ENCODE assay signal across 19 cellular contexts in genomic region chr16:55488306-55488705, GRCh38. TPM values are rescaled to one million over a fixed set of nuclear protein-coding genes. Genes with fewer than 3 reads are reported as not detected.
DNase-seq lines count a peak whose midpoint lies in the region; ATAC-seq and TF ChIP-seq lines count a peak whose summit lies in the region.
"Had no signal": no experiment of that assay in that cellular context is flagged by ENCODE, and none has a peak within 500 bp of the region (broad histone marks: within the 10 kb centered on the region; RNA-seq: fewer than 3 reads in every experiment).

No MANE protein-coding gene starts in this region.

- no peaks in the 10 kb centered on the region for H3K27me3 ChIP-seq in ascending aorta
- H3K27me3 ChIP-seq in suprapubic skin: no peaks in the 10 kb centered on the region
- H3K27me3 ChIP-seq in effector memory CD4-positive, alpha-beta T cell (replicated peaks; ENCODE audit: control insufficient read depth, insufficient read depth, low read length, poor library complexity, severe bottlenecking): no peaks in the 10 kb centered on the region
- H3K27me3 ChIP-seq: ovary, sigmoid colon had no signal

- WGBS in suprapubic skin: 60% methylated on average over 5 of the region's 12 CpGs

- DNase-seq in HFFc6 (no peak), ascending aorta (ENCODE audit: low spot score in 2 of 2) (peak in 1 of 2 donors; percentile 62), kidney glomerular epithelial cell (lab: John Stamatoyannopoulos, UW) (peak; percentile 70), suprapubic skin (ENCODE audit: low spot score in 2 of 2) (peak; percentile 63 to 71), DMS153 treated with DMSO at 0.1 percent for 48 hours (lab: John Stamatoyannopoulos, UW; ENCODE audit: unreplicated experiment) (no peak)
- DNase-seq in effector memory CD4-positive, alpha-beta T cell: no peak
- DNase-seq: activated naive CD4-positive, alpha-beta T cell treated with anti-CD3 and anti-CD28 coated beads, Interleukin-2, amount 50 U/mL, for 16 hours; lower lobe of right lung; NCI-H2107; NCI-H524; ovary; stimulated activated CD4-positive, alpha-beta T cell treated with anti-CD3 and anti-CD28 coated beads, Interleukin-1b, Interleukin-23, amount 100 ng/mL, for 48 hours; T1000; trophoblast cell had no signal

- no peak for TF ChIP-seq CTCF in HFFc6 (IDR thresholded peaks at IDR 0.05)
- no peak for TF ChIP-seq CTCF in ascending aorta (IDR thresholded peaks at IDR 0.05)
- TF ChIP-seq CTCF in suprapubic skin (IDR thresholded peaks at IDR 0.05): no peak

- intact Hi-C loops in ascending aorta (cut with DNase I): no loop called here

- no peak for TF ChIP-seq EP300 in suprapubic skin (IDR thresholded peaks at IDR 0.05)

- H3K36me3 Mint-ChIP-seq in HFFc6 (ENCODE audit: low read depth): peaks cover 72% of the 10 kb centered on the region

- H3K36me3 ChIP-seq in ascending aorta (peaks cover 63 to 79% of the 10 kb centered on the region in 2 donors), suprapubic skin (peaks cover 34% of the 10 kb centered on the region)
- no peaks in the 10 kb centered on the region for H3K36me3 ChIP-seq in effector memory CD4-positive, alpha-beta T cell (ENCODE audit: control insufficient read depth, insufficient read depth, low read length)
- H3K36me3 ChIP-seq: ovary had no signal

- no peaks in the 10 kb centered on the region for H3K4me1 ChIP-seq in ascending aorta
- H3K4me1 ChIP-seq in suprapubic skin: peaks cover 35% of the 10 kb centered on the region
- no peaks in the 10 kb centered on the region for H3K4me1 ChIP-seq in effector memory CD4-positive, alpha-beta T cell (ENCODE audit: control insufficient read depth, insufficient read depth, low read length, poor library complexity, severe bottlenecking)
- H3K4me1 ChIP-seq: lower lobe of right lung had no signal

- peak overlapping the region; percentile 99 for H3K27ac Mint-ChIP-seq in HFFc6
- H3K27ac Mint-ChIP-seq: B cell; stimulated activated naive CD8-positive, alpha-beta T cell treated with anti-CD3 and anti-CD28 coated beads, Interleukin-15, Interleukin-2, amounts not matched to agents 100 ng/mL and 50 ng/mL, for 24 hours had no signal

- H3K27me3 Mint-ChIP-seq in HFFc6 (ENCODE audit: insufficient read depth): no peaks in the 10 kb centered on the region; the same call in 1 of the 2 replicates

- H3K27ac ChIP-seq in ascending aorta: peak overlapping the region; percentile 40 to 45
- H3K27ac ChIP-seq in suprapubic skin: peak overlapping the region; percentile 52
- no peak overlapping the region for H3K27ac ChIP-seq in effector memory CD4-positive, alpha-beta T cell (ENCODE audit: insufficient read depth, low read length, poor library complexity, severe bottlenecking)
- H3K27ac ChIP-seq: lower lobe of right lung had no signal

- H3K4me3 ChIP-seq in ascending aorta (no peak overlapping the region), suprapubic skin (no peak overlapping the region)
- H3K4me3 ChIP-seq in effector memory CD4-positive, alpha-beta T cell (ENCODE audit: insufficient read depth, low read depth, low read length, poor library complexity, severe bottlenecking): no peak overlapping the region
- H3K4me3 ChIP-seq: lower lobe of right lung, ovary, sigmoid colon had no signal

- ATAC-seq in GM18498 (IDR thresholded peaks at IDR 0.05; ENCODE audit: unreplicated experiment): no peak
- ATAC-seq: activated CD4-positive, CD25-positive, alpha-beta regulatory T cell treated with anti-CD3 and anti-CD28 coated beads, Interleukin-2, amount 50 U/mL, for 24 hours; lower lobe of right lung had no signal

- H3K9me3 ChIP-seq in ascending aorta (no peaks in the 10 kb centered on the region), suprapubic skin (no peaks in the 10 kb centered on the region)
- H3K9me3 ChIP-seq in effector memory CD4-positive, alpha-beta T cell (ENCODE audit: control insufficient read depth, low read length): no peaks in the 10 kb centered on the region
- H3K9me3 ChIP-seq: lower lobe of right lung, ovary, sigmoid colon had no signal

- H3K9me3 Mint-ChIP-seq in HFFc6: no peaks in the 10 kb centered on the region
- H3K9me3 Mint-ChIP-seq: stimulated activated naive CD8-positive, alpha-beta T cell treated with anti-CD3 and anti-CD28 coated beads, Interleukin-15, Interleukin-2, amounts not matched to agents 100 ng/mL and 50 ng/mL, for 24 hours had no signal

- no peak overlapping the region for H3K4me3 Mint-ChIP-seq in HFFc6
- H3K4me3 Mint-ChIP-seq: B cell; stimulated activated naive CD8-positive, alpha-beta T cell treated with anti-CD3 and anti-CD28 coated beads, Interleukin-15, Interleukin-2, amounts not matched to agents 100 ng/mL and 50 ng/mL, for 24 hours had no signal

- peaks cover 61% of the 10 kb centered on the region for H3K4me1 Mint-ChIP-seq in HFFc6 (ENCODE audit: low read depth)
- H3K4me1 Mint-ChIP-seq: B cell had no signal

- TF ChIP-seq POLR2A in suprapubic skin (IDR thresholded peaks at IDR 0.05): no peak

RNA-seq across cellular contexts. Expression of gene MMP2, which starts 9.3 kb away (rescaled TPM):
- total RNA-seq in HFFc6 (2021; fragmentation: NEBNext Ultra II Directional; extraction: Animal tissue kit (Norgen Biotek cat#: 25700)): 100 to 1,000 TPM; 446 to 563 (median 511) TPM
- total RNA-seq in ascending aorta: 325 TPM
- total RNA-seq in suprapubic skin: 100 to 1,000 TPM in 2 of 4 donors, 10 to 100 TPM in 2; 71.4 to 175 (median 120) TPM
- total RNA-seq: B cell had no signal

RNA-seq across cellular contexts. Expression of gene LPCAT2, which starts 20.6 kb away (rescaled TPM):
- 10 to 100 TPM; 22.3 to 36.1 (median 27.5) TPM for total RNA-seq in HFFc6 (2021; fragmentation: NEBNext Ultra II Directional; extraction: Animal tissue kit (Norgen Biotek cat#: 25700))
- total RNA-seq in ascending aorta (44.2 TPM), suprapubic skin (10 to 100 TPM; 12.1 to 19.7 (median 18.1) TPM)

Comparison
In these comparisons a context has a peak if more than half of its experiments do, and no peak if none do; other contexts are left out.
1. DNase-seq: peak in kidney glomerular epithelial cell (single experiment) and suprapubic skin (2 of 2); none in HFFc6 (single experiment), effector memory CD4-positive, alpha-beta T cell (0 of 3) and DMS153 treated with DMSO at 0.1 percent for 48 hours (single experiment).